ENCODE assay signal across 1 cellular context in the genomic region with DNA sequence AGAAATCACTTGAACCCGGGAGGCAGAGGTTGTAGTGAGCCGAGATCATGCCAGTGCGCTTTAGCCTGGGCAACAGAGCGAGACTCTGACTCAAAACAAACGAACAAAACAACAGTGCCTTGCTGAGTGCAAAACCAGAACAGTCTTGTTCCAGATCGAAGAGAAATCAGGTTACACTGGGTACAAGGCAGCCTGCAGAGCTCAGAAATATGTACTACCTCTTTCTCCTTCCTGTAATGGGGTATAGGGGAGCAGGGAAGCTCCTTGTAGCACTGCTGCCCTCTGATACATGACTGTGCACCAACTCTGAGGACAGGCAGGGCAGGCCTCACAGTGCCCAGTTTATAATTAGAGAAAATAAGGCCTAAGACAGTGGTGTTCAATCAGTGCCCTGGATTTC.
TF ChIP-seq lines count a peak whose summit lies in the region.

No MANE protein-coding gene starts in this region.

TF ChIP-seq in K562, 482 proteins besides CTCF, POLR2A, EP300 and RAD21:
- no peak for TF ChIP-seq SAP30 (IDR thresholded peaks at IDR 0.05; ENCODE audit: borderline replicate concordance, insufficient read depth, low read depth, low read length, poor library complexity, severe bottlenecking)
- no peak for TF ChIP-seq NUFIP1 (IDR thresholded peaks at IDR 0.05; ENCODE audit: partially characterized antibody)
- TF ChIP-seq ZNF41 (CRISPR knock-in tag; conservative IDR thresholded peaks at IDR 0.05): no peak
- no peak for TF ChIP-seq DIDO1 (tag; IDR thresholded peaks at IDR 0.05; ENCODE audit: low read depth)
- no peak for TF ChIP-seq TAF9B (IDR thresholded peaks at IDR 0.05; ENCODE audit: partially characterized antibody)
- TF ChIP-seq POLR2G (IDR thresholded peaks at IDR 0.05; ENCODE audit: low read depth, low read length): no peak
- no peak for TF ChIP-seq ZNF324 (CRISPR knock-in tag; IDR thresholded peaks at IDR 0.05)
- TF ChIP-seq ZNF134 (CRISPR knock-in tag; conservative IDR thresholded peaks at IDR 0.05): no peak
- TF ChIP-seq STAT5B (CRISPR knock-in tag; IDR thresholded peaks at IDR 0.05): no peak
- TF ChIP-seq MAZ (CRISPR knock-in tag; conservative IDR thresholded peaks at IDR 0.05 in 1 of 2, IDR thresholded peaks at IDR 0.05 in 1 of 2): no peak
- TF ChIP-seq, protein P1, sequence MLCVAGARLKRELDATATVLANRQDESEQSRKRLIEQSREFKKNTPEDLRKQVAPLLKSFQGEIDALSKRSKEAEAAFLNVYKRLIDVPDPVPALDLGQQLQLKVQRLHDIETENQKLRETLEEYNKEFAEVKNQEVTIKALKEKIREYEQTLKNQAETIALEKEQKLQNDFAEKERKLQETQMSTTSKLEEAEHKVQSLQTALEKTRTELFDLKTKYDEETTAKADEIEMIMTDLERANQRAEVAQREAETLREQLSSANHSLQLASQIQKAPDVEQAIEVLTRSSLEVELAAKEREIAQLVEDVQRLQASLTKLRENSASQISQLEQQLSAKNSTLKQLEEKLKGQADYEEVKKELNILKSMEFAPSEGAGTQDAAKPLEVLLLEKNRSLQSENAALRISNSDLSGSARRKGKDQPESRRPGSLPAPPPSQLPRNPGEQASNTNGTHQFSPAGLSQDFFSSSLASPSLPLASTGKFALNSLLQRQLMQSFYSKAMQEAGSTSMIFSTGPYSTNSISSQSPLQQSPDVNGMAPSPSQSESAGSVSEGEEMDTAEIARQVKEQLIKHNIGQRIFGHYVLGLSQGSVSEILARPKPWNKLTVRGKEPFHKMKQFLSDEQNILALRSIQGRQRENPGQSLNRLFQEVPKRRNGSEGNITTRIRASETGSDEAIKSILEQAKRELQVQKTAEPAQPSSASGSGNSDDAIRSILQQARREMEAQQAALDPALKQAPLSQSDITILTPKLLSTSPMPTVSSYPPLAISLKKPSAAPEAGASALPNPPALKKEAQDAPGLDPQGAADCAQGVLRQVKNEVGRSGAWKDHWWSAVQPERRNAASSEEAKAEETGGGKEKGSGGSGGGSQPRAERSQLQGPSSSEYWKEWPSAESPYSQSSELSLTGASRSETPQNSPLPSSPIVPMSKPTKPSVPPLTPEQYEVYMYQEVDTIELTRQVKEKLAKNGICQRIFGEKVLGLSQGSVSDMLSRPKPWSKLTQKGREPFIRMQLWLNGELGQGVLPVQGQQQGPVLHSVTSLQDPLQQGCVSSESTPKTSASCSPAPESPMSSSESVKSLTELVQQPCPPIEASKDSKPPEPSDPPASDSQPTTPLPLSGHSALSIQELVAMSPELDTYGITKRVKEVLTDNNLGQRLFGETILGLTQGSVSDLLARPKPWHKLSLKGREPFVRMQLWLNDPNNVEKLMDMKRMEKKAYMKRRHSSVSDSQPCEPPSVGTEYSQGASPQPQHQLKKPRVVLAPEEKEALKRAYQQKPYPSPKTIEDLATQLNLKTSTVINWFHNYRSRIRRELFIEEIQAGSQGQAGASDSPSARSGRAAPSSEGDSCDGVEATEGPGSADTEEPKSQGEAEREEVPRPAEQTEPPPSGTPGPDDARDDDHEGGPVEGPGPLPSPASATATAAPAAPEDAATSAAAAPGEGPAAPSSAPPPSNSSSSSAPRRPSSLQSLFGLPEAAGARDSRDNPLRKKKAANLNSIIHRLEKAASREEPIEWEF (CRISPR knock-in tag; IDR thresholded peaks at IDR 0.05): no peak
- TF ChIP-seq ZFP1 (CRISPR knock-in tag; IDR thresholded peaks at IDR 0.05): no peak
- TF ChIP-seq ZNF79 (CRISPR knock-in tag; IDR thresholded peaks at IDR 0.05; ENCODE audit: low read depth): no peak
- TF ChIP-seq RUNX1 (IDR thresholded peaks at IDR 0.05; ENCODE audit: low read depth): no peak
- TF ChIP-seq, protein P2, sequence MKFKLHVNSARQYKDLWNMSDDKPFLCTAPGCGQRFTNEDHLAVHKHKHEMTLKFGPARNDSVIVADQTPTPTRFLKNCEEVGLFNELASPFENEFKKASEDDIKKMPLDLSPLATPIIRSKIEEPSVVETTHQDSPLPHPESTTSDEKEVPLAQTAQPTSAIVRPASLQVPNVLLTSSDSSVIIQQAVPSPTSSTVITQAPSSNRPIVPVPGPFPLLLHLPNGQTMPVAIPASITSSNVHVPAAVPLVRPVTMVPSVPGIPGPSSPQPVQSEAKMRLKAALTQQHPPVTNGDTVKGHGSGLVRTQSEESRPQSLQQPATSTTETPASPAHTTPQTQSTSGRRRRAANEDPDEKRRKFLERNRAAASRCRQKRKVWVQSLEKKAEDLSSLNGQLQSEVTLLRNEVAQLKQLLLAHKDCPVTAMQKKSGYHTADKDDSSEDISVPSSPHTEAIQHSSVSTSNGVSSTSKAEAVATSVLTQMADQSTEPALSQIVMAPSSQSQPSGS (CRISPR knock-in tag; IDR thresholded peaks at IDR 0.05): no peak
- TF ChIP-seq SPI1 (IDR thresholded peaks at IDR 0.05; ENCODE audit: borderline replicate concordance, low read depth, low read length): no peak
- TF ChIP-seq RHOXF2B (CRISPR knock-in tag; conservative IDR thresholded peaks at IDR 0.05): no peak
- no peak for TF ChIP-seq SIN3B (IDR thresholded peaks at IDR 0.05; ENCODE audit: low read depth)
- no peak for TF ChIP-seq NFE2L1 (tag; IDR thresholded peaks at IDR 0.05; ENCODE audit: borderline replicate concordance, low read depth)
- no peak for TF ChIP-seq CBX3 (IDR thresholded peaks at IDR 0.05; ENCODE audit: borderline replicate concordance in 1 of 2, low read length in 2 of 2)
